ENCODE assay signal across 1 cellular context in the genomic region with DNA sequence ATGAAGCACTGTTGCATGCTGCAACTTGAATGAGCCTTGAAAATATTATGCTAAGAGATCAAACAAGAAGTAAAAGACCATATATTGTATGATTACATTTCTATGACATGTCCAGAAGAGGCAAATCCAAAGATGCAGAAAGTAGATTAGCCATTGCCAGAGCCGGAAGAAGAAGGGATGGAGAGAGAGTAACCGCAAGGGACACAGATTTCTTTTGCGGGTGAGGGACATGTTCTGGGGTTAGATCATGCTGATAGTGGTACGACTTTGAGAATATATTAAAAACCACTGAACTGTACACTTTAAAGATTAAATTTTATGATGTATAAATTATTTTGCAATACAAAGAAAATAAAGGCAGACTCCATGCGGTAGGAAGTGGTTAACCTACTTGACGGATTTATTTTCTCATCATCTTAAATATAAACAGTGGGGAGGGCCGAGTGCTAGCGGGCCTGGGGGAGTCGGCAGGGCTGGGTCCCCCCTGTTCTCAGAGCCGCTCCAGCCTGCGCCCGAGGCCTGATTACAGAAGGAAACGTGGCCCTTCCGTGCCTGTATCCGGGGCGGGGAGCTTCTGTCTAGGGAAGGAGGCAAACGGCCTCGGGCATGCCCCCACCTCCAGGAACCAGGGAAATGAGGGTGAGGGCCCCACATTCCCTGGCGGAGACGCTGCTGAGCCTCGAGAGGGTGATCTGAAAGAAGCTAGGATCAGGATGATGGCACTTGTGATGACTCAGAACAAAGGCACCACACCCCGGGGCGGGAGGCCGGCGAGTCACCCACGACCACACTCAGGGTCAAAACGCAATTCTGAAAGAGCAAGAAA.
TF ChIP-seq lines count a peak whose summit lies in the region.

No MANE protein-coding gene starts in this region.

TF ChIP-seq in H1, 55 proteins besides CTCF, POLR2A, EP300 and RAD21:
- no peak for TF ChIP-seq SIN3A (conservative IDR thresholded peaks at IDR 0.05 in 1 of 2, IDR thresholded peaks at IDR 0.05 in 1 of 2; ENCODE audit: low read depth in 1 of 2, low read length in 2 of 2)
- TF ChIP-seq JUND (IDR thresholded peaks at IDR 0.05; ENCODE audit: low read length) = no peak
- TF ChIP-seq SAP30 (IDR thresholded peaks at IDR 0.05; ENCODE audit: insufficient read depth, insufficient replicate concordance, low read length) = no peak
- no peak for TF ChIP-seq JUN (IDR thresholded peaks at IDR 0.05; ENCODE audit: low read depth, low read length)
- no peak for TF ChIP-seq KDM4A (IDR thresholded peaks at IDR 0.05; ENCODE audit: low read depth, low read length, severe bottlenecking)
- TF ChIP-seq HDAC6 (IDR thresholded peaks at IDR 0.05; ENCODE audit: low read depth, low read length) = no peak
- TF ChIP-seq FOSL1 (IDR thresholded peaks at IDR 0.05; ENCODE audit: insufficient read depth, low read depth, low read length) = no peak
- no peak for TF ChIP-seq EZH2 (IDR thresholded peaks at IDR 0.05; ENCODE audit: low read depth, low read length, severe bottlenecking)
- no peak for TF ChIP-seq USF2 (IDR thresholded peaks at IDR 0.05; ENCODE audit: low read length)
- no peak for TF ChIP-seq RFX5 (IDR thresholded peaks at IDR 0.05; ENCODE audit: borderline replicate concordance, low read depth, low read length)
- no peak for TF ChIP-seq ZNF274 (IDR thresholded peaks at IDR 0.05; ENCODE audit: borderline replicate concordance, extremely low read depth, low read length)
